11 cellular contexts compared by ENCODE assay signal in the genomic region with DNA sequence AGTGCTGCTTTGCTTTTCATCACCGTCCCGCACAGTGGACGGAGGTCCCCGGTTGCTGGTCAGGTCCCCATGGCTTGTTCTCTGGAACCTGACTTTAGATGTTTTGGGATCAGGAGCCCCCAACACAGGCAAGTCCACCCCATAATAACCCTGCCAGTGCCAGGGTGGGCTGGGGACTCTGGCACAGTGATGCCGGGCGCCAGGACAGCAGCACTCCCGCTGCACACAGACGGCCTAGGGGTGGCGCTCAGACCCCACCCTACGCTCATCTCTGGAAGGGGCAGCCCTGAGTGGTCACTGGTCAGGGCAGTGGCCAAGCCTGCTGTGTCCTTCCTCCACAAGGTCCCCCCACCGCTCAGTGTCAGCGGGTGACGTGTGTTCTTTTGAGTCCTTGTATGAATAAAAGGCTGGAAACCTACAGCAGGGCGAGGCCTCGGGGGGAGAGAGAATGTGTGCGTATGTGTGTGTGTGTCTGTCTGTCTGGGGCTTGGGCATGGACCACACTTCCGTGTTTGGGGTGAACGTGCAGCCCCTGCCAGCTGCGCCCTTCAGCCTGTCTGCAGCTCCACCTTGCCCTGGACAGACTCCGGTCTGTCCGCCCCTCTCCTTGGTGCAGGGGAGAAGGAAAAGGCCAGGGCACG. TPM values are rescaled to one million over a fixed set of nuclear protein-coding genes. Genes with fewer than 3 reads are reported as not detected.
DNase-seq lines count a peak whose midpoint lies in the region; ATAC-seq and TF ChIP-seq lines count a peak whose summit lies in the region.
"Had no signal": no experiment of that assay in that cellular context is flagged by ENCODE, and none has a peak within 500 bp of the region (broad histone marks: within the 10 kb centered on the region; RNA-seq: fewer than 3 reads in every experiment).

No MANE protein-coding gene starts in this region.

- H3F3A ChIP-seq in SK-N-SH (replicated peaks; ENCODE audit: insufficient read depth), result no peaks in the 10 kb centered on the region

- no peak for ATAC-seq in sciatic nerve
- ATAC-seq in HG03135 (IDR thresholded peaks at IDR 0.05; ENCODE audit: unreplicated experiment), result no peak
- no peak for ATAC-seq in GM19351 (IDR thresholded peaks at IDR 0.05; ENCODE audit: unreplicated experiment)

- H3K27ac ChIP-seq in SK-N-SH (ENCODE audit: low read depth in 2 of 2, low read length in 1 of 2), result no peak overlapping the region; a peak in 1 of 4 replicates
- H3K27ac ChIP-seq: epithelial cell of prostate, neutrophil had no signal

- CTCF ChIA-PET in SK-N-SH (lab: Yijun Ruan, JAX), result no interaction called here

- H2AFZ ChIP-seq in SK-N-SH (ENCODE audit: low read depth), result no peak overlapping the region

- TF ChIP-seq EP300 in SK-N-SH (IDR thresholded peaks at IDR 0.05; ENCODE audit: borderline replicate concordance in 1 of 2, low read depth in 1 of 2, low read length in 1 of 2), result no peak

- no peaks in the 10 kb centered on the region for H3K9me2 ChIP-seq in SK-N-SH

- H3K4me2 ChIP-seq in SK-N-SH, result no peak overlapping the region

- no peaks in the 10 kb centered on the region; a peak in 1 of 4 replicates for H3K4me1 ChIP-seq in SK-N-SH (ENCODE audit: control insufficient read depth in 1 of 2, insufficient read depth in 2 of 2, low read depth in 1 of 2, low read length in 1 of 2)

- TF ChIP-seq CTCF in GM10266 (IDR thresholded peaks at IDR 0.05; ENCODE audit: control insufficient read depth, insufficient read depth, low read depth, missing control alignments) (no peak), SK-N-SH (IDR thresholded peaks at IDR 0.05) (no peak)

- H3K9me3 ChIP-seq in SK-N-SH, result no peaks in the 10 kb centered on the region
- H3K9me3 ChIP-seq: neutrophil had no signal

- H4K20me1 ChIP-seq in SK-N-SH (ENCODE audit: insufficient read depth), result no peaks in the 10 kb centered on the region

- peak; percentile 16 for DNase-seq in GM10266 (ENCODE audit: extremely low spot score)
- DNase-seq in SK-N-SH, result peak; percentile 56
- peak; percentile 69 for DNase-seq in cardiac septum (ENCODE audit: low spot score)
- peak; percentile 53 for DNase-seq in sciatic nerve (ENCODE audit: low spot score)
- no peak for DNase-seq in NCI-H1436 (lab: John Stamatoyannopoulos, UW)
- DNase-seq: DMS79, NCI-H524 treated with DMSO at 0.1 percent for 48 hours had no signal

- H3K79me2 ChIP-seq in SK-N-SH (ENCODE audit: insufficient read depth), result no peaks in the 10 kb centered on the region

- no peaks in the 10 kb centered on the region for H3K27me3 ChIP-seq in SK-N-SH (ENCODE audit: insufficient read depth)
- H3K27me3 ChIP-seq: neutrophil had no signal

- intact Hi-C loops in cardiac septum (cut with DNase I) (no loop called here), sciatic nerve (cut with DNase I) (no loop called here)

- no peak overlapping the region for H3K9ac ChIP-seq in SK-N-SH

- 0 out of 2 replicates have a peak, but pooled peaks have one; percentile 13 for TF ChIP-seq RAD21 in SK-N-SH (IDR thresholded peaks at IDR 0.05; ENCODE audit: low read length)

- POLR2A ChIA-PET in SK-N-SH (lab: Yijun Ruan, JAX), result no interaction called here

- H3K36me3 ChIP-seq in SK-N-SH (replicated peaks in 1 of 2; ENCODE audit: control insufficient read depth in 1 of 2, insufficient read depth in 2 of 2, low read length in 1 of 2), result peaks cover 0 to 28% of the 10 kb centered on the region in 2 experiments
- H3K36me3 ChIP-seq: neutrophil had no signal

- WGBS in SK-N-SH (ENCODE audit: low lambda C conversion rate), result 89% methylated on average over 17 of the region's 22 CpGs

- H3K4me3 ChIP-seq in SK-N-SH (ENCODE audit: low read depth in 2 of 2, low read length in 1 of 2), result no peak overlapping the region

TF ChIP-seq in SK-N-SH, 30 proteins besides CTCF, POLR2A, EP300 and RAD21:
- no peak for TF ChIP-seq MEF2A (IDR thresholded peaks at IDR 0.05; ENCODE audit: borderline replicate concordance, low read depth)
- TF ChIP-seq, protein P1, sequence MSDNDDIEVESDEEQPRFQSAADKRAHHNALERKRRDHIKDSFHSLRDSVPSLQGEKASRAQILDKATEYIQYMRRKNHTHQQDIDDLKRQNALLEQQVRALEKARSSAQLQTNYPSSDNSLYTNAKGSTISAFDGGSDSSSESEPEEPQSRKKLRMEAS (IDR thresholded peaks at IDR 0.05; ENCODE audit: low read depth), result no peak

RNA-seq across cellular contexts. Expression of gene GPC1, which starts 32.3 kb away (rescaled TPM):
- polyA plus RNA-seq in SK-N-SH (2012; rRNA removed), result 49.0 and 65.5 TPM in 2 replicates
- 25.9 and 50.4 TPM in 2 replicates for polyA plus RNA-seq in SK-N-SH (2012; cell fraction: cytosol; rRNA removed)
- polyA plus RNA-seq in SK-N-SH (2012; cell fraction: nucleus; rRNA removed), result 183 TPM in 2 replicates
- 291 TPM for total RNA-seq in cardiac septum
- total RNA-seq in sciatic nerve, result 85.4 TPM
